ENCODE assay signal across 1 cellular context in the genomic region with DNA sequence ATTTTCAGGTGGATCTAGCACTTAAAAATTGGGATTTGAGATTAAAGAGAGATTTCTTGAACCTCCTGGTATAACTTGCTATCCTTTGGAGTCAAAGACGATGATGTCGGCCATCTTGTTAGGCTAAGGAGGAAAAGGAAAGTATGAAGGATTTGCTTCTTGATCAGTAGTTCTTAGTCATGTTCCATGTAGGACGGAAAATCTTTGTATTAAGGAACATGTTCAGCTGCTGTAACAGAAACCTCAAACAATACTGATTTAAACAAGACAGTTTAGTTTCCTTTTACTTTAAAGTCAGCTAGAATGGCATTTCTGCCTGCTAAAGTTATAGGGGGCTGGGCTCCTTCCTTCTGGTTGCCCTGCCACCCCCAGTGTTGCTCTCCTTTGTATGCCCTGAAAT.
TF ChIP-seq lines count a peak whose summit lies in the region.

No MANE protein-coding gene starts in this region.

TF ChIP-seq in GM12878, 131 proteins besides CTCF, POLR2A, EP300 and RAD21 (continued from another document):
- no peak for TF ChIP-seq BCL3 (IDR thresholded peaks at IDR 0.05; ENCODE audit: borderline replicate concordance, insufficient read depth, low read depth, low read length, poor library complexity, severe bottlenecking)
- no peak for TF ChIP-seq PRDM15 (CRISPR knock-in tag; IDR thresholded peaks at IDR 0.05)
- TF ChIP-seq KDM1A (IDR thresholded peaks at IDR 0.05; ENCODE audit: borderline replicate concordance) = no peak
- TF ChIP-seq BMI1 (IDR thresholded peaks at IDR 0.05; ENCODE audit: borderline replicate concordance) = no peak
TF ChIP-seq in GM12878: peak in this region for 0.
